2 cellular contexts compared by ENCODE assay signal in the genomic region with DNA sequence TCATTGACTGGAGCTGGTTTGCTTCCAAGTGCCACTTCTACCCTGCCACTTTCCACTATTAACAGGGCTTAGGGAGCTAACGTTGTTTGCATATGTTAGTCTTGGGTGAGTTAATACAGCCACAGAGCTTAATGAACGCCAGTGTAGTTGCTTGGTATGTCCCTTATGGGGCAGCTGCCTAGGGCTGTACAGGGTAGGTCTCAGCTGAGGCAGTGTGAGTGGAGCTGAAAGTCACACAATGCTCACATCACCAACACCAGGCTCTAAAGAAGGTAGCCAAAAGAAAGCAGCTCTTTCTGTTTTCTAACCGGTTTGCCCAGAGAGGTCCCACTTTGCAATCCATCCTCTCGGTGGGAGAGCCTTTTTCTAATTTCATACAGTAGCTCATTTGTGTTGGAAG.
TF ChIP-seq lines count a peak whose summit lies in the region.

No MANE protein-coding gene starts in this region.

TF ChIP-seq in IMR-90, 13 proteins besides CTCF, POLR2A, EP300 and RAD21 (continued from another document):
- TF ChIP-seq ELK1 (IDR thresholded peaks at IDR 0.05; ENCODE audit: borderline replicate concordance, low read depth, low read length) (no peak), CHD1 (IDR thresholded peaks at IDR 0.05; ENCODE audit: low read depth, low read length) (no peak), MXI1 (IDR thresholded peaks at IDR 0.05; ENCODE audit: borderline replicate concordance, low read depth, low read length) (no peak), MAFK (IDR thresholded peaks at IDR 0.05; ENCODE audit: low read depth, low read length) (no peak), RCOR1 (IDR thresholded peaks at IDR 0.05; ENCODE audit: insufficient replicate concordance, low read length) (no peak), NFE2L2 (IDR thresholded peaks at IDR 0.05; ENCODE audit: low read depth, low read length) (no peak), CEBPB (IDR thresholded peaks at IDR 0.05; ENCODE audit: low read depth, low read length) (no peak), RFX5 (IDR thresholded peaks at IDR 0.05; ENCODE audit: low read depth, low read length) (no peak), MAZ (IDR thresholded peaks at IDR 0.05; ENCODE audit: borderline replicate concordance, low read depth, low read length) (no peak), SMC3 (IDR thresholded peaks at IDR 0.05; ENCODE audit: low read depth, low read length) (no peak)
- TF ChIP-seq, protein P1, sequence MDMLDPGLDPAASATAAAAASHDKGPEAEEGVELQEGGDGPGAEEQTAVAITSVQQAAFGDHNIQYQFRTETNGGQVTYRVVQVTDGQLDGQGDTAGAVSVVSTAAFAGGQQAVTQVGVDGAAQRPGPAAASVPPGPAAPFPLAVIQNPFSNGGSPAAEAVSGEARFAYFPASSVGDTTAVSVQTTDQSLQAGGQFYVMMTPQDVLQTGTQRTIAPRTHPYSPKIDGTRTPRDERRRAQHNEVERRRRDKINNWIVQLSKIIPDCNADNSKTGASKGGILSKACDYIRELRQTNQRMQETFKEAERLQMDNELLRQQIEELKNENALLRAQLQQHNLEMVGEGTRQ (IDR thresholded peaks at IDR 0.05; ENCODE audit: low read depth, low read length) = no peak

TF ChIP-seq in WTC11, 78 proteins besides CTCF, POLR2A, EP300 and RAD21 (continued from another document):
- TF ChIP-seq ESRRA (CRISPR knock-in tag; IDR thresholded peaks at IDR 0.05; ENCODE audit: borderline replicate concordance) = no peak
- no peak for TF ChIP-seq AR (CRISPR knock-in tag; IDR thresholded peaks at IDR 0.05)
- no peak for TF ChIP-seq EMX1 (CRISPR knock-in tag; IDR thresholded peaks at IDR 0.05)
- TF ChIP-seq ZNF138 (CRISPR knock-in tag; conservative IDR thresholded peaks at IDR 0.05) = no peak
- TF ChIP-seq FOXK1 (CRISPR knock-in tag; IDR thresholded peaks at IDR 0.05) = no peak
